Comparison of ENCODE assay signal across 8 cellular contexts in genomic region chr15:55222588-55222987, GRCh38. TPM values are rescaled to one million over a fixed set of nuclear protein-coding genes. Genes with fewer than 3 reads are reported as not detected.
A peak's percentile ranks its signal among the peaks of the same experiment; 100 is the strongest.
DNase-seq lines count a peak whose midpoint lies in the region; ATAC-seq, FAIRE-seq and TF ChIP-seq lines count a peak whose summit lies in the region.

No MANE protein-coding gene starts in this region.

- ATAC-seq in GM19467 (IDR thresholded peaks at IDR 0.05; ENCODE audit: unreplicated experiment) (peak; percentile 55), HG03457 (IDR thresholded peaks at IDR 0.05; ENCODE audit: unreplicated experiment) (peak; percentile 44)
- ATAC-seq in activated T-helper 17 cell treated with anti-CD3 and anti-CD28 coated beads, Interleukin-2, amount 50 U/mL, for 72 hours (replicated peaks), result no peak

- no peak overlapping the region for H3K27ac ChIP-seq in CD8-positive, alpha-beta memory T cell (ENCODE audit: low read depth, low read length)
- no peak overlapping the region for H3K27ac ChIP-seq in vagina

- no peak for TF ChIP-seq CTCF in vagina (IDR thresholded peaks at IDR 0.05)

- peak overlapping the region; percentile 14 to 79 (median 68) for H3K4me3 Mint-ChIP-seq in CD8-positive, alpha-beta memory T cell
- peak overlapping the region; percentile 28 for H3K4me3 Mint-ChIP-seq in activated T-helper 17 cell treated with anti-CD3 and anti-CD28 coated beads, Interleukin-2, amount 50 U/mL, for 72 hours

- H3K27me3 Mint-ChIP-seq in CD8-positive, alpha-beta memory T cell, result no peaks in the 10 kb centered on the region
- no peaks in the 10 kb centered on the region for H3K27me3 Mint-ChIP-seq in activated T-helper 17 cell treated with anti-CD3 and anti-CD28 coated beads, Interleukin-2, amount 50 U/mL, for 72 hours

- peak overlapping the region; percentile 55 to 97 (median 84) for H3K27ac Mint-ChIP-seq in CD8-positive, alpha-beta memory T cell
- H3K27ac Mint-ChIP-seq in activated T-helper 17 cell treated with anti-CD3 and anti-CD28 coated beads, Interleukin-2, amount 50 U/mL, for 72 hours, result peak overlapping the region; percentile 53

- H3K4me3 ChIP-seq in CD8-positive, alpha-beta memory T cell (ENCODE audit: low read length), result no peak overlapping the region
- no peak overlapping the region for H3K4me3 ChIP-seq in vagina

- no peaks in the 10 kb centered on the region for H3K9me3 ChIP-seq in CD8-positive, alpha-beta memory T cell (ENCODE audit: low read length)
- H3K9me3 ChIP-seq in vagina, result no peaks in the 10 kb centered on the region

- TF ChIP-seq POLR2A in vagina (IDR thresholded peaks at IDR 0.05), result no peak

- no peaks in the 10 kb centered on the region for H3K27me3 ChIP-seq in CD8-positive, alpha-beta memory T cell (ENCODE audit: insufficient read depth, low read length, poor library complexity, severe bottlenecking)
- H3K27me3 ChIP-seq in vagina, result no peaks in the 10 kb centered on the region

- peaks cover 3 to 57% (median 7%) of the 10 kb centered on the region in 3 donors for H3K36me3 Mint-ChIP-seq in CD8-positive, alpha-beta memory T cell
- peaks cover 98% of the 10 kb centered on the region for H3K36me3 Mint-ChIP-seq in activated T-helper 17 cell treated with anti-CD3 and anti-CD28 coated beads, Interleukin-2, amount 50 U/mL, for 72 hours (ENCODE audit: low read depth)

- intact Hi-C loops in vagina (cut with DNase I), result no loop called here

- FAIRE-seq in frontal cortex (lab: Jason Lieb, UNC), result no peak

- peaks cover 60% of the 10 kb centered on the region for H3K4me1 ChIP-seq in CD8-positive, alpha-beta memory T cell (ENCODE audit: insufficient read depth, low read length)
- H3K4me1 ChIP-seq in vagina, result peaks cover 9% of the 10 kb centered on the region

- POLR2A ChIA-PET in CD8-positive, alpha-beta memory T cell (lab: Charles Lee), result no interaction called here

- peak in 1 of 5 donors; percentile 32 for DNase-seq in CD8-positive, alpha-beta memory T cell
- DNase-seq in vagina (ENCODE audit: extremely low spot score in 2 of 2), result no peak
- no peak for DNase-seq in frontal cortex (ENCODE audit: low spot score in 2 of 2)
- no peak for DNase-seq in stimulated activated CD8-positive, alpha-beta memory T cell treated with anti-CD3 and anti-CD28 coated beads, Interleukin-4, amount 100 ng/mL, for 48 hours
- no peak for DNase-seq in inferior parietal cortex (ENCODE audit: extremely low spot score)

- H3K4me1 Mint-ChIP-seq in CD8-positive, alpha-beta memory T cell, result peaks cover 68 to 83% (median 80%) of the 10 kb centered on the region in 3 donors
- peaks cover 48% of the 10 kb centered on the region for H3K4me1 Mint-ChIP-seq in activated T-helper 17 cell treated with anti-CD3 and anti-CD28 coated beads, Interleukin-2, amount 50 U/mL, for 72 hours

- CTCF ChIA-PET in CD8-positive, alpha-beta memory T cell (lab: Charles Lee), result no interaction called here

- no peaks in the 10 kb centered on the region for H3K9me3 Mint-ChIP-seq in CD8-positive, alpha-beta memory T cell
- H3K9me3 Mint-ChIP-seq in activated T-helper 17 cell treated with anti-CD3 and anti-CD28 coated beads, Interleukin-2, amount 50 U/mL, for 72 hours, result no peaks in the 10 kb centered on the region

- peaks cover 5% of the 10 kb centered on the region for H3K36me3 ChIP-seq in CD8-positive, alpha-beta memory T cell (ENCODE audit: insufficient read depth, low read length)
- H3K36me3 ChIP-seq in vagina, result peaks cover 0 to 6% of the 10 kb centered on the region in 2 donors

RNA-seq across cellular contexts. Expression of gene RSL24D1, which starts 25.8 kb away (rescaled TPM):
- 100 to 1,000 TPM; 145 to 154 TPM for total RNA-seq in CD8-positive, alpha-beta memory T cell
- polyA plus RNA-seq in CD8-positive, alpha-beta memory T cell, result 84.9 TPM
- total RNA-seq in activated T-helper 17 cell treated with anti-CD3 and anti-CD28 coated beads, Interleukin-2, amount 50 U/mL, for 72 hours, result 100 to 1,000 TPM; 107 to 111 TPM
- 51.1 TPM for total RNA-seq in vagina
- 178 TPM for total RNA-seq in frontal cortex
